11 cellular contexts compared by ENCODE assay signal in genomic region chr20:45059022-45059728, GRCh38. TPM values are rescaled to one million over a fixed set of nuclear protein-coding genes. Genes with fewer than 3 reads are reported as not detected.
DNase-seq lines count a peak whose midpoint lies in the region; ATAC-seq and TF ChIP-seq lines count a peak whose summit lies in the region.
"Had no signal": no experiment of that assay in that cellular context is flagged by ENCODE, and none has a peak within 500 bp of the region (broad histone marks: within the 10 kb centered on the region; RNA-seq: fewer than 3 reads in every experiment).

No MANE protein-coding gene starts in this region.

- H3K36me3 Mint-ChIP-seq in activated T-cell treated with anti-CD3 and anti-CD28 coated beads, Interleukin-2, amount 50 U/mL, for 24 hours (ENCODE audit: low read depth): peaks cover 91% of the 10 kb centered on the region
- H3K36me3 Mint-ChIP-seq in WTC11: peaks cover 8% of the 10 kb centered on the region
- H3K36me3 Mint-ChIP-seq in stimulated activated memory B cell treated with anti-CD40 and anti-IgM and Interleukin-4, amounts not matched to agents 10 μg/mL and 1 μg/mL and 100 μg/mL, for 72 hours: peaks cover 67% of the 10 kb centered on the region

- H3K27ac Mint-ChIP-seq in activated T-cell treated with anti-CD3 and anti-CD28 coated beads, Interleukin-2, amount 50 U/mL, for 24 hours: peak overlapping the region; percentile 88
- H3K27ac Mint-ChIP-seq in WTC11: peak overlapping the region; percentile 46
- peak overlapping the region; percentile 62 for H3K27ac Mint-ChIP-seq in stimulated activated memory B cell treated with anti-CD40 and anti-IgM and Interleukin-4, amounts not matched to agents 10 μg/mL and 1 μg/mL and 100 μg/mL, for 72 hours

- no peak overlapping the region for H3K4me3 ChIP-seq in fibroblast of the aortic adventitia (ENCODE audit: low read depth, low read length)

- no peaks in the 10 kb centered on the region for H3K9me3 Mint-ChIP-seq in activated T-cell treated with anti-CD3 and anti-CD28 coated beads, Interleukin-2, amount 50 U/mL, for 24 hours
- peaks cover 4% of the 10 kb centered on the region; the same call in 1 of the 2 replicates for H3K9me3 Mint-ChIP-seq in WTC11
- H3K9me3 Mint-ChIP-seq in stimulated activated memory B cell treated with anti-CD40 and anti-IgM and Interleukin-4, amounts not matched to agents 10 μg/mL and 1 μg/mL and 100 μg/mL, for 72 hours: no peaks in the 10 kb centered on the region

- POLR2A ChIA-PET in WTC11 (lab: Charles Lee): no interaction called here

- H3K4me1 Mint-ChIP-seq in activated T-cell treated with anti-CD3 and anti-CD28 coated beads, Interleukin-2, amount 50 U/mL, for 24 hours (ENCODE audit: low read depth): peaks cover 81% of the 10 kb centered on the region
- peaks cover 8% of the 10 kb centered on the region for H3K4me1 Mint-ChIP-seq in WTC11
- H3K4me1 Mint-ChIP-seq in stimulated activated memory B cell treated with anti-CD40 and anti-IgM and Interleukin-4, amounts not matched to agents 10 μg/mL and 1 μg/mL and 100 μg/mL, for 72 hours: peaks cover 78% of the 10 kb centered on the region

- no peak for DNase-seq in activated T-cell treated with anti-CD3 and anti-CD28 coated beads, Interleukin-2, amount 50 U/mL, for 24 hours
- no peak for DNase-seq in activated T-cell treated with anti-CD3 and anti-CD28 coated beads, Interleukin-2, amount 50 U/mL, for 48 hours
- no peak for DNase-seq in WTC11 (ENCODE audit: low spot score)
- peak; percentile 64 for DNase-seq in fibroblast of the aortic adventitia (ENCODE audit: low read depth)
- DNase-seq in NCI-H187 treated with DMSO at 0.1 percent for 48 hours (lab: John Stamatoyannopoulos, UW): no peak
- no peak for DNase-seq in NK-92 (lab: John Stamatoyannopoulos, UW; ENCODE audit: unreplicated experiment)
- no peak for DNase-seq in ACHN
- DNase-seq: activated CD8-positive, alpha-beta memory T cell treated with anti-CD3 and anti-CD28 coated beads, Interleukin-2, amount 50 U/mL, for 48 hours; left ventricle myocardium superior; SHP77 treated with DMSO at 0.1 percent for 48 hours had no signal

- ATAC-seq in WTC11: no peak
- ATAC-seq in stimulated activated memory B cell treated with anti-CD40 and anti-IgM and Interleukin-4, amounts not matched to agents 10 μg/mL and 1 μg/mL and 100 μg/mL, for 72 hours: no peak
- ATAC-seq: left ventricle myocardium superior had no signal

- TF ChIP-seq CTCF in WTC11 (IDR thresholded peaks at IDR 0.05) (no peak), fibroblast of the aortic adventitia (IDR thresholded peaks at IDR 0.05; ENCODE audit: insufficient read depth, low read length) (no peak)

- no peak overlapping the region for H3K4me3 Mint-ChIP-seq in activated T-cell treated with anti-CD3 and anti-CD28 coated beads, Interleukin-2, amount 50 U/mL, for 24 hours
- no peak overlapping the region for H3K4me3 Mint-ChIP-seq in WTC11
- H3K4me3 Mint-ChIP-seq in stimulated activated memory B cell treated with anti-CD40 and anti-IgM and Interleukin-4, amounts not matched to agents 10 μg/mL and 1 μg/mL and 100 μg/mL, for 72 hours: no peak overlapping the region

- CTCF ChIA-PET in WTC11 (lab: Charles Lee): interaction anchor here (1.5 to 1.7 kb wide), 2 partner anchors 15 kb away, joined by 5 to 6 read pairs; no protein-coding TSS in a partner anchor

- in situ Hi-C loops in ACHN (cut with HindIII; ENCODE audit: low pct_ligation_motif_present, low pct_unique_long_range_greater_than_20kb, low sequenced_read_pairs): no loop called here

- no peaks in the 10 kb centered on the region for H3K27me3 Mint-ChIP-seq in activated T-cell treated with anti-CD3 and anti-CD28 coated beads, Interleukin-2, amount 50 U/mL, for 24 hours
- no peaks in the 10 kb centered on the region for H3K27me3 Mint-ChIP-seq in WTC11 (ENCODE audit: low read depth)
- no peaks in the 10 kb centered on the region for H3K27me3 Mint-ChIP-seq in stimulated activated memory B cell treated with anti-CD40 and anti-IgM and Interleukin-4, amounts not matched to agents 10 μg/mL and 1 μg/mL and 100 μg/mL, for 72 hours

TF ChIP-seq in WTC11, 78 proteins besides CTCF, POLR2A, EP300 and RAD21:
- TF ChIP-seq, protein P1, sequence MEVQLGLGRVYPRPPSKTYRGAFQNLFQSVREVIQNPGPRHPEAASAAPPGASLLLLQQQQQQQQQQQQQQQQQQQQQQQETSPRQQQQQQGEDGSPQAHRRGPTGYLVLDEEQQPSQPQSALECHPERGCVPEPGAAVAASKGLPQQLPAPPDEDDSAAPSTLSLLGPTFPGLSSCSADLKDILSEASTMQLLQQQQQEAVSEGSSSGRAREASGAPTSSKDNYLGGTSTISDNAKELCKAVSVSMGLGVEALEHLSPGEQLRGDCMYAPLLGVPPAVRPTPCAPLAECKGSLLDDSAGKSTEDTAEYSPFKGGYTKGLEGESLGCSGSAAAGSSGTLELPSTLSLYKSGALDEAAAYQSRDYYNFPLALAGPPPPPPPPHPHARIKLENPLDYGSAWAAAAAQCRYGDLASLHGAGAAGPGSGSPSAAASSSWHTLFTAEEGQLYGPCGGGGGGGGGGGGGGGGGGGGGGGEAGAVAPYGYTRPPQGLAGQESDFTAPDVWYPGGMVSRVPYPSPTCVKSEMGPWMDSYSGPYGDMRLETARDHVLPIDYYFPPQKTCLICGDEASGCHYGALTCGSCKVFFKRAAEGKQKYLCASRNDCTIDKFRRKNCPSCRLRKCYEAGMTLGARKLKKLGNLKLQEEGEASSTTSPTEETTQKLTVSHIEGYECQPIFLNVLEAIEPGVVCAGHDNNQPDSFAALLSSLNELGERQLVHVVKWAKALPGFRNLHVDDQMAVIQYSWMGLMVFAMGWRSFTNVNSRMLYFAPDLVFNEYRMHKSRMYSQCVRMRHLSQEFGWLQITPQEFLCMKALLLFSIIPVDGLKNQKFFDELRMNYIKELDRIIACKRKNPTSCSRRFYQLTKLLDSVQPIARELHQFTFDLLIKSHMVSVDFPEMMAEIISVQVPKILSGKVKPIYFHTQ (CRISPR knock-in tag; IDR thresholded peaks at IDR 0.05): no peak
- no peak for TF ChIP-seq TCF7 (CRISPR knock-in tag; IDR thresholded peaks at IDR 0.05; ENCODE audit: low read depth)
TF ChIP-seq in WTC11: peak in this region for 0.

RNA-seq across cellular contexts. Expression of gene KCNS1, which starts 41.8 kb away (rescaled TPM):
- total RNA-seq in WTC11 (2021) (1.2 to 2.1 TPM (median 2.1 TPM) in 3 replicates), fibroblast of the aortic adventitia (ENCODE audit: low replicate concordance) (0.18 TPM in 1 of 2 replicates, not detected in the other)
- total RNA-seq: left ventricle myocardium superior had no signal

RNA-seq across cellular contexts. Expression of gene WFDC5, which starts 55.8 kb away (rescaled TPM):
- total RNA-seq in WTC11 (2021) (not detected in 3 replicates), fibroblast of the aortic adventitia (ENCODE audit: low replicate concordance) (not detected in 2 replicates)
- total RNA-seq: left ventricle myocardium superior had no signal
